25 cellular contexts compared by ENCODE assay signal in the genomic region with DNA sequence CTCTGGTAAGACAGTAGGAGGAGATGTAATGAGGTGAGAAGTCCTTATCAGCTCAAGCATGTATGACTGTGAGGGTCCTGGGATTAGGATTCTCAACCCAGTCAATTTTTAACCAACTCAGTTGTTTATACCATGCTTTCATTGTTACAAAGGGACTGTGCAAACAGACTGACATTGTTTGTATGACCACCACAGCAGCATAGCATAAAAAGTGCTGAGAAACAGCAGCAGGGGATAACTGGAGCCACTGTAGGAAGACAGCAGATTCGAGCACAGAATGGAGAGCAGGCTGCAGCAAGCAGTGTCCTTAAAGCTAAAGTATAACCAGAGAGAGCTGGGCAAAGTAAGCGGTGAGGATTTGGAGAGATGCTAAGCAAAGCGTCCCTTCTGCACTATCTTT.
"Had no signal": no experiment of that assay in that cellular context is flagged by ENCODE, and none has a peak within 500 bp of the region (broad histone marks: within the 10 kb centered on the region; RNA-seq: fewer than 3 reads in every experiment).

No MANE protein-coding gene starts in this region.

- H3K36me3 Mint-ChIP-seq: activated naive CD8-positive, alpha-beta T cell treated with anti-CD3 and anti-CD28 coated beads for 36 hours; brain; mesothelial cell of epicardium; naive B cell; stimulated activated naive B cell treated with anti-CD40 and anti-IgM and Interleukin-4, amounts not matched to agents 10 μg/mL and 1 μg/mL and 100 μg/mL, for 72 hours had no signal

- H3K9me3 ChIP-seq: adrenal gland, ascending aorta, esophagus muscularis mucosa, heart right ventricle, left ventricle myocardium inferior, pancreas, stomach, tibial nerve had no signal

- H3K27ac Mint-ChIP-seq: activated naive CD8-positive, alpha-beta T cell treated with anti-CD3 and anti-CD28 coated beads for 36 hours; activated T-cell treated with anti-CD3 and anti-CD28 coated beads, Interleukin-2, amount 50 U/mL, for 72 hours; brain; mesothelial cell of epicardium; naive B cell; nephron progenitor cell; stimulated activated naive B cell treated with anti-CD40 and anti-IgM and Interleukin-4, amounts not matched to agents 10 μg/mL and 1 μg/mL and 100 μg/mL, for 72 hours had no signal

- H3K4me1 Mint-ChIP-seq: activated naive CD8-positive, alpha-beta T cell treated with anti-CD3 and anti-CD28 coated beads for 36 hours; naive B cell; nephron progenitor cell; stimulated activated naive B cell treated with anti-CD40 and anti-IgM and Interleukin-4, amounts not matched to agents 10 μg/mL and 1 μg/mL and 100 μg/mL, for 72 hours had no signal

- H3K36me3 ChIP-seq: adrenal gland, ascending aorta, cardiac muscle cell, esophagus muscularis mucosa, heart right ventricle, left ventricle myocardium inferior, pancreas, stomach, tibial nerve had no signal

- H3K27me3 Mint-ChIP-seq: activated naive CD8-positive, alpha-beta T cell treated with anti-CD3 and anti-CD28 coated beads for 36 hours; brain; naive B cell; stimulated activated naive B cell treated with anti-CD40 and anti-IgM and Interleukin-4, amounts not matched to agents 10 μg/mL and 1 μg/mL and 100 μg/mL, for 72 hours had no signal

- H3K27me3 ChIP-seq: adrenal gland, ascending aorta, cardiac muscle cell, esophagus muscularis mucosa, foreskin keratinocyte, heart right ventricle, pancreas, stomach, tibial nerve had no signal

- ATAC-seq: activated T-cell treated with anti-CD3 and anti-CD28 coated beads, Interleukin-2, amount 50 U/mL, for 72 hours; foreskin keratinocyte; heart right ventricle; pancreas; right cardiac atrium; stimulated activated naive B cell treated with anti-CD40 and anti-IgM and Interleukin-4, amounts not matched to agents 10 μg/mL and 1 μg/mL and 100 μg/mL, for 72 hours had no signal

- H3K27ac ChIP-seq: adrenal gland, ascending aorta, cardiac muscle cell, esophagus muscularis mucosa, foreskin keratinocyte, heart right ventricle, left ventricle myocardium inferior, pancreas, stomach, tibial nerve, VCaP had no signal

- H3K4me1 ChIP-seq: adrenal gland, ascending aorta, esophagus muscularis mucosa, foreskin keratinocyte, heart right ventricle, left ventricle myocardium inferior, pancreas, stomach, tibial nerve had no signal

- H3K9me3 Mint-ChIP-seq: activated naive CD8-positive, alpha-beta T cell treated with anti-CD3 and anti-CD28 coated beads for 36 hours; activated T-cell treated with anti-CD3 and anti-CD28 coated beads, Interleukin-2, amount 50 U/mL, for 72 hours; brain; mesothelial cell of epicardium; nephron progenitor cell; stimulated activated naive B cell treated with anti-CD40 and anti-IgM and Interleukin-4, amounts not matched to agents 10 μg/mL and 1 μg/mL and 100 μg/mL, for 72 hours had no signal

- H3K4me3 Mint-ChIP-seq: activated naive CD8-positive, alpha-beta T cell treated with anti-CD3 and anti-CD28 coated beads for 36 hours; activated T-cell treated with anti-CD3 and anti-CD28 coated beads, Interleukin-2, amount 50 U/mL, for 72 hours; brain; mesothelial cell of epicardium; naive B cell; nephron progenitor cell; stimulated activated naive B cell treated with anti-CD40 and anti-IgM and Interleukin-4, amounts not matched to agents 10 μg/mL and 1 μg/mL and 100 μg/mL, for 72 hours had no signal

- DNase-seq: activated CD4-positive, alpha-beta T cell treated with anti-CD3 and anti-CD28 coated beads for 4 hours; activated CD4-positive, alpha-beta T cell treated with anti-CD3 and anti-CD28 coated beads, Interleukin-2, amount 50 U/mL, for 4 hours; activated naive CD4-positive, alpha-beta T cell treated with Interleukin-2 at 50 U/mL for 16 hours; activated naive CD8-positive, alpha-beta T cell treated with anti-CD3 and anti-CD28 coated beads for 36 hours; activated T-cell treated with anti-CD3 and anti-CD28 coated beads for 4 hours; activated T-cell treated with anti-CD3 and anti-CD28 coated beads, Interleukin-2, amount 50 U/mL, for 72 hours; adrenal gland; foreskin keratinocyte; heart right ventricle; left ventricle myocardium inferior; naive B cell; nephron progenitor cell; pancreas; right cardiac atrium; stimulated activated CD4-positive, alpha-beta T cell treated with anti-CD3 and anti-CD28 coated beads, Interleukin-15, amount 100 ng/mL, for 24 hours; stimulated activated CD4-positive, alpha-beta T cell treated with anti-CD3 and anti-CD28 coated beads, Interleukin-2, amount 100 ng/mL, for 24 hours; stimulated activated naive B cell treated with anti-CD40 and anti-IgM and Interleukin-4, amounts not matched to agents 10 μg/mL and 1 μg/mL and 100 μg/mL, for 72 hours; stomach had no signal

- H3K4me3 ChIP-seq: adrenal gland, ascending aorta, cardiac muscle cell, esophagus muscularis mucosa, heart right ventricle, left ventricle myocardium inferior, pancreas, stomach, tibial nerve had no signal
